In the genomic region with DNA sequence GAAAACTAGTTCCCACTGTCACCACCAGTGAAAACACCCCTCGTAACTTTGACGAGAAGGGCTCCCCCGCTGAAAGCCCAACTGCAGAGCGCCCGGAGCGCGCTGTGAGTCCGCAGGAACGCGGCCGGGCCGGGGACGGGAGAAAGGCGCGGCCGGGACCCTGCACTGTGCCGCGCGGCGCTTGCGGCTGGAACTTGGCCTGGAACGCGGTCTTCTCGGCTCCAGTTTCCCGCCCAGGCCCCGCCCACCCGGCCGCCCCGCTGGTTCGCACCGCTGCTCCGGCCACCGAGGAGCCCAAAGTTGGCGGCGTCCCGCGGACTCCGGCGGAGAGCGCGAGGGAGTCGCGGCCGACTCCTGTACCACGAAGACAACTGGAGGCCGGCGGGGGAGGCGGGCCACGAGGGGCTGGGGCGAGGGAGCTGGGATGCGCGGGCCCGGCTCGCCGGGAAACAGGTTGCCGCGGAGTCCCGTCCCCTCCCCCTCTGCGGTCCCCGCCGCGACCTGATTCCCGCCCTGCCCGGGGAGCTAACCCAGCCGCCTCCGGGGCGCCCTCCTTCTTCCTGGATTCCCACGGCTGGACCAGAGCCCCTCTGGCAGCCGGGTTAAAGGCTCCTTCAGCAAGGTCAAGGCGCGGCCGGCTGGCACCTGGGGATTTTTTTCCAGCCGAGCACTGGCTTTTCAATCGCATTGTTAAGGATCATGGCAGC, we compare ENCODE assay signal across 1 cellular context.
TF ChIP-seq lines count a peak whose summit lies in the region.

No MANE protein-coding gene starts in this region.

TF ChIP-seq in HEK293, 187 proteins besides CTCF, POLR2A, EP300 and RAD21 (continued from another document and continues in another):
- peak; percentile 52; the same call in 1 of the 2 replicates for TF ChIP-seq SCRT1 (tag by site-specific recombination; IDR thresholded peaks at IDR 0.05; ENCODE audit: borderline replicate concordance)
- no peak for TF ChIP-seq ZNF211 (tag by site-specific recombination; IDR thresholded peaks at IDR 0.05; ENCODE audit: low read depth)
- peak; percentile 53; the same call in 1 of the 2 replicates for TF ChIP-seq ZFP69B (tag by site-specific recombination; IDR thresholded peaks at IDR 0.05)
- TF ChIP-seq ZNF76 (tag by site-specific recombination; IDR thresholded peaks at IDR 0.05; ENCODE audit: borderline replicate concordance, low read depth): peak; percentile 76
- 0 out of 2 replicates have a peak, but pooled peaks have one; percentile 26 for TF ChIP-seq KLF1 (tag by site-specific recombination; IDR thresholded peaks at IDR 0.05)
- TF ChIP-seq ZBTB8A (tag by site-specific recombination; IDR thresholded peaks at IDR 0.05): peak; percentile 64
- TF ChIP-seq GLIS1 (tag by site-specific recombination; IDR thresholded peaks at IDR 0.05): peak; percentile 52
- TF ChIP-seq BCL11A (tag by site-specific recombination; IDR thresholded peaks at IDR 0.05; ENCODE audit: low read depth): 0 out of 2 replicates have a peak, but pooled peaks have one; percentile 28
- TF ChIP-seq, protein P1, sequence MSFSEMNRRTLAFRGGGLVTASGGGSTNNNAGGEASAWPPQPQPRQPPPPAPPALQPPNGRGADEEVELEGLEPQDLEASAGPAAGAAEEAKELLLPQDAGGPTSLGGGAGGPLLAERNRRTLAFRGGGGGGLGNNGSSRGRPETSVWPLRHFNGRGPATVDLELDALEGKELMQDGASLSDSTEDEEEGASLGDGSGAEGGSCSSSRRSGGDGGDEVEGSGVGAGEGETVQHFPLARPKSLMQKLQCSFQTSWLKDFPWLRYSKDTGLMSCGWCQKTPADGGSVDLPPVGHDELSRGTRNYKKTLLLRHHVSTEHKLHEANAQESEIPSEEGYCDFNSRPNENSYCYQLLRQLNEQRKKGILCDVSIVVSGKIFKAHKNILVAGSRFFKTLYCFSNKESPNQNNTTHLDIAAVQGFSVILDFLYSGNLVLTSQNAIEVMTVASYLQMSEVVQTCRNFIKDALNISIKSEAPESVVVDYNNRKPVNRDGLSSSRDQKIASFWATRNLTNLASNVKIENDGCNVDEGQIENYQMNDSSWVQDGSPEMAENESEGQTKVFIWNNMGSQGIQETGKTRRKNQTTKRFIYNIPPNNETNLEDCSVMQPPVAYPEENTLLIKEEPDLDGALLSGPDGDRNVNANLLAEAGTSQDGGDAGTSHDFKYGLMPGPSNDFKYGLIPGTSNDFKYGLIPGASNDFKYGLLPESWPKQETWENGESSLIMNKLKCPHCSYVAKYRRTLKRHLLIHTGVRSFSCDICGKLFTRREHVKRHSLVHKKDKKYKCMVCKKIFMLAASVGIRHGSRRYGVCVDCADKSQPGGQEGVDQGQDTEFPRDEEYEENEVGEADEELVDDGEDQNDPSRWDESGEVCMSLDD (tag by site-specific recombination; IDR thresholded peaks at IDR 0.05): 0 out of 2 replicates have a peak, but pooled peaks have one; percentile 17
- TF ChIP-seq ZNF510 (tag by site-specific recombination; IDR thresholded peaks at IDR 0.05; ENCODE audit: insufficient replicate concordance): no peak
- TF ChIP-seq KLF16 (tag by site-specific recombination; IDR thresholded peaks at IDR 0.05): 0 out of 2 replicates have a peak, but pooled peaks have one; percentile 39
- TF ChIP-seq, protein P2, sequence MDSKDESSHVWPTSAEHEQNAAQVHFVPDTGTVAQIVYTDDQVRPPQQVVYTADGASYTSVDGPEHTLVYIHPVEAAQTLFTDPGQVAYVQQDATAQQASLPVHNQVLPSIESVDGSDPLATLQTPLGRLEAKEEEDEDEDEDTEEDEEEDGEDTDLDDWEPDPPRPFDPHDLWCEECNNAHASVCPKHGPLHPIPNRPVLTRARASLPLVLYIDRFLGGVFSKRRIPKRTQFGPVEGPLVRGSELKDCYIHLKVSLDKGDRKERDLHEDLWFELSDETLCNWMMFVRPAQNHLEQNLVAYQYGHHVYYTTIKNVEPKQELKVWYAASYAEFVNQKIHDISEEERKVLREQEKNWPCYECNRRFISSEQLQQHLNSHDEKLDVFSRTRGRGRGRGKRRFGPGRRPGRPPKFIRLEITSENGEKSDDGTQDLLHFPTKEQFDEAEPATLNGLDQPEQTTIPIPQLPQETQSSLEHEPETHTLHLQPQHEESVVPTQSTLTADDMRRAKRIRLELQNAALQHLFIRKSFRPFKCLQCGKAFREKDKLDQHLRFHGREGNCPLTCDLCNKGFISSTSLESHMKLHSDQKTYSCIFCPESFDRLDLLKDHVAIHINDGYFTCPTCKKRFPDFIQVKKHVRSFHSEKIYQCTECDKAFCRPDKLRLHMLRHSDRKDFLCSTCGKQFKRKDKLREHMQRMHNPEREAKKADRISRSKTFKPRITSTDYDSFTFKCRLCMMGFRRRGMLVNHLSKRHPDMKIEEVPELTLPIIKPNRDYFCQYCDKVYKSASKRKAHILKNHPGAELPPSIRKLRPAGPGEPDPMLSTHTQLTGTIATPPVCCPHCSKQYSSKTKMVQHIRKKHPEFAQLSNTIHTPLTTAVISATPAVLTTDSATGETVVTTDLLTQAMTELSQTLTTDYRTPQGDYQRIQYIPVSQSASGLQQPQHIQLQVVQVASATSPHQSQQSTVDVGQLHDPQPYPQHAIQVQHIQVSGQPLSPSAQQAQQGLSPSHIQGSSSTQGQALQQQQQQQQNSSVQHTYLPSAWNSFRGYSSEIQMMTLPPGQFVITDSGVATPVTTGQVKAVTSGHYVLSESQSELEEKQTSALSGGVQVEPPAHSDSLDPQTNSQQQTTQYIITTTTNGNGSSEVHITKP (tag by site-specific recombination; IDR thresholded peaks at IDR 0.05): peak; percentile 60
- 0 out of 2 replicates have a peak, but pooled peaks have one; percentile 22 for TF ChIP-seq KLF10 (tag by site-specific recombination; IDR thresholded peaks at IDR 0.05)
- TF ChIP-seq ZNF140 (tag by site-specific recombination; IDR thresholded peaks at IDR 0.05): no peak
- TF ChIP-seq ZIC2 (tag by site-specific recombination; IDR thresholded peaks at IDR 0.05): peak; percentile 92
- TF ChIP-seq ZNF433 (tag by site-specific recombination; IDR thresholded peaks at IDR 0.05; ENCODE audit: low read depth): no peak
- TF ChIP-seq ZFHX2 (tag by site-specific recombination; conservative IDR thresholded peaks at IDR 0.05): peak; percentile 52
- TF ChIP-seq, protein P3, sequence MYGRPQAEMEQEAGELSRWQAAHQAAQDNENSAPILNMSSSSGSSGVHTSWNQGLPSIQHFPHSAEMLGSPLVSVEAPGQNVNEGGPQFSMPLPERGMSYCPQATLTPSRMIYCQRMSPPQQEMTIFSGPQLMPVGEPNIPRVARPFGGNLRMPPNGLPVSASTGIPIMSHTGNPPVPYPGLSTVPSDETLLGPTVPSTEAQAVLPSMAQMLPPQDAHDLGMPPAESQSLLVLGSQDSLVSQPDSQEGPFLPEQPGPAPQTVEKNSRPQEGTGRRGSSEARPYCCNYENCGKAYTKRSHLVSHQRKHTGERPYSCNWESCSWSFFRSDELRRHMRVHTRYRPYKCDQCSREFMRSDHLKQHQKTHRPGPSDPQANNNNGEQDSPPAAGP (tag by site-specific recombination; IDR thresholded peaks at IDR 0.05): 0 out of 2 replicates have a peak, but pooled peaks have one; percentile 55
- TF ChIP-seq ZNF560 (tag by site-specific recombination; IDR thresholded peaks at IDR 0.05; ENCODE audit: borderline replicate concordance): no peak
- TF ChIP-seq, protein P4, sequence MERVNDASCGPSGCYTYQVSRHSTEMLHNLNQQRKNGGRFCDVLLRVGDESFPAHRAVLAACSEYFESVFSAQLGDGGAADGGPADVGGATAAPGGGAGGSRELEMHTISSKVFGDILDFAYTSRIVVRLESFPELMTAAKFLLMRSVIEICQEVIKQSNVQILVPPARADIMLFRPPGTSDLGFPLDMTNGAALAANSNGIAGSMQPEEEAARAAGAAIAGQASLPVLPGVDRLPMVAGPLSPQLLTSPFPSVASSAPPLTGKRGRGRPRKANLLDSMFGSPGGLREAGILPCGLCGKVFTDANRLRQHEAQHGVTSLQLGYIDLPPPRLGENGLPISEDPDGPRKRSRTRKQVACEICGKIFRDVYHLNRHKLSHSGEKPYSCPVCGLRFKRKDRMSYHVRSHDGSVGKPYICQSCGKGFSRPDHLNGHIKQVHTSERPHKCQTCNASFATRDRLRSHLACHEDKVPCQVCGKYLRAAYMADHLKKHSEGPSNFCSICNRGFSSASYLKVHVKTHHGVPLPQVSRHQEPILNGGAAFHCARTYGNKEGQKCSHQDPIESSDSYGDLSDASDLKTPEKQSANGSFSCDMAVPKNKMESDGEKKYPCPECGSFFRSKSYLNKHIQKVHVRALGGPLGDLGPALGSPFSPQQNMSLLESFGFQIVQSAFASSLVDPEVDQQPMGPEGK (tag by site-specific recombination; IDR thresholded peaks at IDR 0.05): peak; percentile 69
- TF ChIP-seq SCRT2 (tag by site-specific recombination; IDR thresholded peaks at IDR 0.05): peak; percentile 94
- peak; percentile 90; the same call in 1 of the 2 replicates for TF ChIP-seq ZBTB20 (tag by site-specific recombination; IDR thresholded peaks at IDR 0.05)
- TF ChIP-seq, protein P5, sequence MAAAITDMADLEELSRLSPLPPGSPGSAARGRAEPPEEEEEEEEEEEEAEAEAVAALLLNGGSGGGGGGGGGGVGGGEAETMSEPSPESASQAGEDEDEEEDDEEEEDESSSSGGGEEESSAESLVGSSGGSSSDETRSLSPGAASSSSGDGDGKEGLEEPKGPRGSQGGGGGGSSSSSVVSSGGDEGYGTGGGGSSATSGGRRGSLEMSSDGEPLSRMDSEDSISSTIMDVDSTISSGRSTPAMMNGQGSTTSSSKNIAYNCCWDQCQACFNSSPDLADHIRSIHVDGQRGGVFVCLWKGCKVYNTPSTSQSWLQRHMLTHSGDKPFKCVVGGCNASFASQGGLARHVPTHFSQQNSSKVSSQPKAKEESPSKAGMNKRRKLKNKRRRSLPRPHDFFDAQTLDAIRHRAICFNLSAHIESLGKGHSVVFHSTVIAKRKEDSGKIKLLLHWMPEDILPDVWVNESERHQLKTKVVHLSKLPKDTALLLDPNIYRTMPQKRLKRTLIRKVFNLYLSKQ (tag by site-specific recombination; IDR thresholded peaks at IDR 0.05; ENCODE audit: borderline replicate concordance): no peak
- peak; percentile 78 for TF ChIP-seq ZNF335 (tag by site-specific recombination; conservative IDR thresholded peaks at IDR 0.05)
- no peak for TF ChIP-seq TCF7L2 (IDR thresholded peaks at IDR 0.05; ENCODE audit: borderline replicate concordance, low read depth, low read length)
- peak; percentile 57; the same call in 1 of the 2 replicates for TF ChIP-seq SP3 (tag by site-specific recombination; IDR thresholded peaks at IDR 0.05)
- peak; percentile 30; the same call in 1 of the 2 replicates for TF ChIP-seq ZBTB11 (tag by site-specific recombination; conservative IDR thresholded peaks at IDR 0.05; ENCODE audit: low read depth)
- 0 out of 2 replicates have a peak, but pooled peaks have one; percentile 13 for TF ChIP-seq KLF7 (tag by site-specific recombination; IDR thresholded peaks at IDR 0.05; ENCODE audit: borderline replicate concordance)
- TF ChIP-seq ZNF37A (tag by site-specific recombination; IDR thresholded peaks at IDR 0.05): peak; percentile 83
- TF ChIP-seq ZNF610 (tag by site-specific recombination; IDR thresholded peaks at IDR 0.05; ENCODE audit: borderline replicate concordance): no peak
- peak; percentile 77 for TF ChIP-seq KLF9 (tag by site-specific recombination; IDR thresholded peaks at IDR 0.05; ENCODE audit: low read depth)
- TF ChIP-seq ZNF449 (tag by site-specific recombination; IDR thresholded peaks at IDR 0.05): peak; percentile 86
- TF ChIP-seq ZNF423 (tag by site-specific recombination; IDR thresholded peaks at IDR 0.05): 0 out of 2 replicates have a peak, but pooled peaks have one; percentile 15
- peak; percentile 68 for TF ChIP-seq PRDM1 (tag by site-specific recombination; IDR thresholded peaks at IDR 0.05)
- TF ChIP-seq, protein P6, sequence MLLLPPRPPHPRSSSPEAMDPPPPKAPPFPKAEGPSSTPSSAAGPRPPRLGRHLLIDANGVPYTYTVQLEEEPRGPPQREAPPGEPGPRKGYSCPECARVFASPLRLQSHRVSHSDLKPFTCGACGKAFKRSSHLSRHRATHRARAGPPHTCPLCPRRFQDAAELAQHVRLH (tag by site-specific recombination; IDR thresholded peaks at IDR 0.05): no peak
- TF ChIP-seq ZFP3 (tag by site-specific recombination; IDR thresholded peaks at IDR 0.05; ENCODE audit: low read depth): no peak
- TF ChIP-seq EGR2 (tag by site-specific recombination; IDR thresholded peaks at IDR 0.05; ENCODE audit: low read depth): peak; percentile 59
- TF ChIP-seq ZBTB26 (tag by site-specific recombination; optimal IDR thresholded peaks at IDR 0.05): peak; percentile 88
